In genomic region chr2:32930436-32930835, GRCh38 we compare ENCODE assay signal across 29 cellular contexts. TPM values are rescaled to one million over a fixed set of nuclear protein-coding genes. Genes with fewer than 3 reads are reported as not detected.
"Had no signal": no experiment of that assay in that cellular context is flagged by ENCODE, and none has a peak within 500 bp of the region (broad histone marks: within the 10 kb centered on the region; RNA-seq: fewer than 3 reads in every experiment).

No MANE protein-coding gene starts in this region.

- H3K4me1 ChIP-seq: neural progenitor cell, parathyroid adenoma, psoas muscle, spleen, suprapubic skin, testis, transverse colon, upper lobe of left lung, uterus had no signal

- H2AFZ ChIP-seq: neural progenitor cell, parathyroid adenoma had no signal

- H3K9me3 ChIP-seq: ovary, psoas muscle, spleen, suprapubic skin, testis, tibial artery, transverse colon, upper lobe of left lung, uterus had no signal

- H3K9ac ChIP-seq: neural progenitor cell, parathyroid adenoma had no signal

- ATAC-seq: naive thymus-derived CD4-positive, alpha-beta T cell; natural killer cell; psoas muscle; right cardiac atrium; sciatic nerve; stimulated activated memory B cell treated with anti-CD40 and anti-IgM and Interleukin-4, amounts not matched to agents 10 μg/mL and 1 μg/mL and 100 μg/mL, for 72 hours; stimulated activated naive CD8-positive, alpha-beta T cell treated with anti-CD3 and anti-CD28 coated beads, Interleukin-15, amount 100 ng/mL, for 72 hours; stimulated activated naive CD8-positive, alpha-beta T cell treated with anti-CD3 and anti-CD28 coated beads, Interleukin-15, Interleukin-2, amounts not matched to agents 100 U/mL and 50 U/mL, for 24 hours had no signal

- H3K27ac ChIP-seq: neural progenitor cell, ovary, parathyroid adenoma, psoas muscle, spleen, suprapubic skin, testis, tibial artery, transverse colon, upper lobe of left lung, uterus had no signal

- H3K4me3 ChIP-seq: neural progenitor cell, ovary, psoas muscle, skin epidermis, smooth muscle cell, spleen, suprapubic skin, testis, tibial artery, transverse colon, upper lobe of left lung, uterus had no signal

- H3K4me2 ChIP-seq: neural progenitor cell, smooth muscle cell had no signal

- H3K79me2 ChIP-seq: parathyroid adenoma had no signal

- H3K27me3 ChIP-seq: neural progenitor cell, ovary, testis, tibial artery, transverse colon, upper lobe of left lung, uterus had no signal

- H3K36me3 ChIP-seq: neural progenitor cell, ovary, spleen, suprapubic skin, tibial artery, transverse colon, upper lobe of left lung, uterus had no signal

- DNase-seq: naive thymus-derived CD4-positive, alpha-beta T cell; natural killer cell; occipital lobe; ovary; posterior cingulate gyrus; psoas muscle; right cardiac atrium; spleen; stimulated activated CD4-positive, alpha-beta T cell treated with anti-CD3 and anti-CD28 coated beads, Interleukin-12 subunit alpha, Interleukin-12 subunit beta, amount 100 ng/mL, for 4 hours; stimulated activated CD4-positive, alpha-beta T cell treated with anti-CD3 and anti-CD28 coated beads, Interleukin-1b, Interleukin-23, amount 100 ng/mL, for 48 hours; stimulated activated CD4-positive, alpha-beta T cell treated with anti-CD3 and anti-CD28 coated beads, Interleukin-4, amount 100 ng/mL, for 1 hour; stimulated activated CD4-positive, alpha-beta T cell treated with anti-CD3 and anti-CD28 coated beads, Interleukin-4, amount 100 ng/mL, for 4 hours; stimulated activated CD8-positive, alpha-beta memory T cell treated with anti-CD3 and anti-CD28 coated beads, Interleukin-4, amount 100 ng/mL, for 48 hours; stimulated activated naive CD4-positive, alpha-beta T cell; stimulated activated naive CD8-positive, alpha-beta T cell treated with anti-CD3 and anti-CD28 coated beads, Interleukin-15, amount 100 ng/mL, for 72 hours; stimulated activated naive CD8-positive, alpha-beta T cell treated with anti-CD3 and anti-CD28 coated beads, Interleukin-15, Interleukin-2, amounts not matched to agents 100 U/mL and 50 U/mL, for 24 hours; substantia nigra; testis; tibial artery; transverse colon; upper lobe of left lung; uterus had no signal

RNA-seq across cellular contexts. Expression of gene LTBP1, which starts 16.3 kb away (rescaled TPM):
- polyA plus RNA-seq: naive thymus-derived CD4-positive, alpha-beta T cell had no signal
